In the genomic region with DNA sequence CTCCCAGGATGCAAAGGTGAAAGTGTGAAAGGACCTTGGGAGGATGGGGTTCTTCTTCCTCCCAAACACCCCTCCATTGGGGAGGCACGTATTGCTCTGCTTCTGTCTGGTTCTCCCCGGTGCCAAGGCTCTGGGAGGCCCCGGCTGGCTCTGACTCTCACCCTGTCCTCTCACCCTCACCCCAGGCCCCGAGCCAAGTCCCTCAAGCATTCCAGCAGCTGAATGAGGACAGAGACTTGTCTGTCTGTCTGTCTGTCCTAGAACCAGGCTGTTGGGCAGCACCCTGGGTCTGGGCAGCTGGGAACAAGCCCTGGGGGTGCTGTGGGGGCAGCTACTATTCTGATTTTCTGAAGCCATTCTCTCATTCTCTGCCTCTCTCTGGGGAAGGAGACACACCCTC, we compare ENCODE assay signal across 1 cellular context. TPM values are rescaled to one million over a fixed set of nuclear protein-coding genes. Genes with fewer than 3 reads are reported as not detected.
"Had no signal": no experiment of that assay in that cellular context is flagged by ENCODE, and none has a peak within 500 bp of the region (broad histone marks: within the 10 kb centered on the region; RNA-seq: fewer than 3 reads in every experiment).

No MANE protein-coding gene starts in this region.

RNA-seq across cellular contexts. Expression of a gene that starts 29.9 kb away (rescaled TPM):
- polyA plus RNA-seq: naive thymus-derived CD8-positive, alpha-beta T cell had no signal
